Comparison of ENCODE assay signal across 1 cellular context in the genomic region with DNA sequence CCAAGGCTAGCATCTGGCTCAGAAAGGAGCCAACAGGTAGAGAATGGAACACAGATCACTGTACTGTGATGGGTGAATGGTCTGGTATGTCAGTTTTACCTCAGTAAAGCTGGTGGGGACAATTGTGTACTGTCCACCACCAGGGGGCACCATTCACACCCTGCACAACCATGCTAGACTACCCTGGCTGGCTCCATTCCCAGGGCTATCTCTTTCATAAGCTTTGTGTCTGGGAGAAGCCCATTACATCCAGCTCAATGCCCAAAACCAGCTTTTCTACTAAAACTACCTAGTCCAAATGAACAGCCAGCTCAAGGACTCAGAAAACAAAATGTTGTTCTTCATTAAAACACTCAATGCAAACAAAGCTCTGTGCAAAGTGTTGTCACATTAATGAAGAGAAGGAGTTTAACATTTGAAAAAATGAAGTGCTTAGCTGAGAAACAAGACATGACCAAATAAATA.
A peak's percentile ranks its signal among the peaks of the same experiment; 100 is the strongest.
TF ChIP-seq lines count a peak whose summit lies in the region.

No MANE protein-coding gene starts in this region.

TF ChIP-seq in HEK293, 187 proteins besides CTCF, POLR2A, EP300 and RAD21 (continued from another document):
- TF ChIP-seq, protein P1, sequence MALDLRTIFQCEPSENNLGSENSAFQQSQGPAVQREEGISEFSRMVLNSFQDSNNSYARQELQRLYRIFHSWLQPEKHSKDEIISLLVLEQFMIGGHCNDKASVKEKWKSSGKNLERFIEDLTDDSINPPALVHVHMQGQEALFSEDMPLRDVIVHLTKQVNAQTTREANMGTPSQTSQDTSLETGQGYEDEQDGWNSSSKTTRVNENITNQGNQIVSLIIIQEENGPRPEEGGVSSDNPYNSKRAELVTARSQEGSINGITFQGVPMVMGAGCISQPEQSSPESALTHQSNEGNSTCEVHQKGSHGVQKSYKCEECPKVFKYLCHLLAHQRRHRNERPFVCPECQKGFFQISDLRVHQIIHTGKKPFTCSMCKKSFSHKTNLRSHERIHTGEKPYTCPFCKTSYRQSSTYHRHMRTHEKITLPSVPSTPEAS (tag by site-specific recombination; IDR thresholded peaks at IDR 0.05): no peak
- no peak for TF ChIP-seq RBAK (tag by site-specific recombination; IDR thresholded peaks at IDR 0.05)
- TF ChIP-seq ZBTB8A (tag by site-specific recombination; IDR thresholded peaks at IDR 0.05): no peak
- no peak for TF ChIP-seq GLI4 (tag by site-specific recombination; IDR thresholded peaks at IDR 0.05)
- TF ChIP-seq ZFP69B (tag by site-specific recombination; IDR thresholded peaks at IDR 0.05): no peak
- 0 out of 2 replicates have a peak, but pooled peaks have one; percentile 17 for TF ChIP-seq ZNF366 (tag by site-specific recombination; conservative IDR thresholded peaks at IDR 0.05)
- TF ChIP-seq ZNF501 (tag by site-specific recombination; IDR thresholded peaks at IDR 0.05): peak; percentile 25; the same call in 1 of the 2 replicates
- TF ChIP-seq ZNF138 (tag by site-specific recombination; IDR thresholded peaks at IDR 0.05; ENCODE audit: borderline replicate concordance): no peak
- no peak for TF ChIP-seq ZNF394 (tag by site-specific recombination; IDR thresholded peaks at IDR 0.05; ENCODE audit: borderline replicate concordance)
- TF ChIP-seq ZNF600 (tag by site-specific recombination; IDR thresholded peaks at IDR 0.05): no peak
- peak; percentile 82 for TF ChIP-seq ZSCAN30 (tag by site-specific recombination; IDR thresholded peaks at IDR 0.05)
- TF ChIP-seq SCRT2 (tag by site-specific recombination; IDR thresholded peaks at IDR 0.05): peak; percentile 76
- TF ChIP-seq GLI2 (tag by site-specific recombination; IDR thresholded peaks at IDR 0.05; ENCODE audit: borderline replicate concordance, low read depth): no peak
- TF ChIP-seq, protein P2, sequence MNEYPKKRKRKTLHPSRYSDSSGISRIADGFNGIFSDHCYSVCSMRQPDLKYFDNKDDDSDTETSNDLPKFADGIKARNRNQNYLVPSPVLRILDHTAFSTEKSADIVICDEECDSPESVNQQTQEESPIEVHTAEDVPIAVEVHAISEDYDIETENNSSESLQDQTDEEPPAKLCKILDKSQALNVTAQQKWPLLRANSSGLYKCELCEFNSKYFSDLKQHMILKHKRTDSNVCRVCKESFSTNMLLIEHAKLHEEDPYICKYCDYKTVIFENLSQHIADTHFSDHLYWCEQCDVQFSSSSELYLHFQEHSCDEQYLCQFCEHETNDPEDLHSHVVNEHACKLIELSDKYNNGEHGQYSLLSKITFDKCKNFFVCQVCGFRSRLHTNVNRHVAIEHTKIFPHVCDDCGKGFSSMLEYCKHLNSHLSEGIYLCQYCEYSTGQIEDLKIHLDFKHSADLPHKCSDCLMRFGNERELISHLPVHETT (tag by site-specific recombination; IDR thresholded peaks at IDR 0.05): no peak
- no peak for TF ChIP-seq ZNF548 (tag by site-specific recombination; IDR thresholded peaks at IDR 0.05)
- no peak for TF ChIP-seq ZNF423 (tag by site-specific recombination; IDR thresholded peaks at IDR 0.05)
